9 cellular contexts compared by ENCODE assay signal in the genomic region with DNA sequence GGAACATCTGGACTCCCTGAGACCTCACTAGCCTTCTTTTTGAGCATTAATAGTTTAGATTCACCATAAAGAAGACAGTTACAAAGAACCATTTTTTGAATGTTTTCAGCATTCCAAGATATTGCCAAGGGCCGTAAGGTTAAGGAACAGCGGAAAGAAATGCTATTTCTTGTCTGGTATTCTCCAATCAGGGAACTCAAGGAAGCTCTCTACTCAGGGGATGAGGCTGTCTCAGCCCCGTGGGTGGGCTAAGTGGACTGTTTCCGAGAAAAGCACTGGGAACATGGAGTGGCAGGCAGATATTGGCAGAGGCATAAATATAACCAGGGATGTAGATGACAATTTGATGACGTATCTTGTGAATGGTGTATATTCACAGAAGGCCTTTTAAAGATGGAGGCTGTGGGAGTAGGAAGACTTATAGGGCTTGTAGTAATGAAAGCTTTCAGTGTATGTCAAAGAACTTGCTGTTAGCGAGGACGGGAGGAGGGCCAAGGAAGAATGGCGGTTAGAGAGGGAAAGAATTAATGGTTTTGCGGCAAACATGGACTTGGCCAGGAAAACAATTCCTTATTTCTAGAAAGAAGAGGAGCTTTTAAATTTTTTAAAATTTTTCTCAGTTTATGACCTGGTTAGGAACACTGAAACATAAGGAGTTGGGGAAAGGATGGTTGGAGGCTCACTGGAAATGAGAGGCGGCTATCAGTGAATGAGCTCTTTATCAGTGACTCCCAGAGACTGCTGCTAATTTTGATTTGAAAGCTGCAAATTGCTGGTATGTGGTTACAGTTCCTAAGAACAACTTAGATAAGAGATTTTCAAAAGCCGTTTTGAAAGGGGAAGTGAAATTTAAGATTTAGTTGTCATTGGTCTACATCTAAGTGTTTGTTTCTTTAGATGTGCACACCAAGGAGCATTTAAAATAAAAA.
DNase-seq lines count a peak whose midpoint lies in the region; ATAC-seq and TF ChIP-seq lines count a peak whose summit lies in the region.
"Had no signal": no experiment of that assay in that cellular context is flagged by ENCODE, and none has a peak within 500 bp of the region (broad histone marks: within the 10 kb centered on the region; RNA-seq: fewer than 3 reads in every experiment).

No MANE protein-coding gene starts in this region.

- no peaks in the 10 kb centered on the region for H3K36me3 ChIP-seq in heart left ventricle
- no peaks in the 10 kb centered on the region for H3K36me3 ChIP-seq in brain microvascular endothelial cell (replicated peaks)
- no peaks in the 10 kb centered on the region for H3K36me3 ChIP-seq in breast epithelium

- no peak for ATAC-seq in heart left ventricle
- no peak for ATAC-seq in Right ventricle myocardium superior (ENCODE audit: poor library complexity)
- peak; percentile 82 for ATAC-seq in HG03432 (IDR thresholded peaks at IDR 0.05; ENCODE audit: unreplicated experiment)

- TF ChIP-seq CTCF in heart left ventricle (IDR thresholded peaks at IDR 0.05) (no peak), brain microvascular endothelial cell (IDR thresholded peaks at IDR 0.05; ENCODE audit: low read depth, low read length, missing control alignments) (no peak), breast epithelium (IDR thresholded peaks at IDR 0.05) (no peak)

- DNase-seq in heart left ventricle: no peak
- no peak for DNase-seq in Right ventricle myocardium superior
- DNase-seq in brain microvascular endothelial cell: peak; percentile 57
- peak in 2 of 49 donors; percentile 6 to 11 for DNase-seq in substantia nigra (lab: John Stamatoyannopoulos, UW)
- no peak for DNase-seq in NCI-H1048 (lab: John Stamatoyannopoulos, UW)
- no peak for DNase-seq in activated CD4-positive, CD25-positive, alpha-beta regulatory T cell treated with anti-CD3 and anti-CD28 coated beads, Interleukin-2, amount 50 U/mL, for 72 hours
- no peak for DNase-seq in breast epithelium (ENCODE audit: low spot score in 2 of 2)

- intact Hi-C loops in heart left ventricle (cut with DNase I): loop anchor here in 7 of 10 donors (5.0 to 10.0 kb wide), 4 partner anchors 63 to 108 kb away; a partner anchor contains a TSS
- intact Hi-C loops in Right ventricle myocardium superior (cut with DNase I): loop anchor here (5.0 to 10.0 kb wide), 3 partner anchors 63 to 208 kb away; a partner anchor contains a TSS
- intact Hi-C loops in breast epithelium (cut with DNase I; ENCODE audit: low total_unique reads): no loop called here

- H3K4me3 ChIP-seq in heart left ventricle: no peak overlapping the region
- H3K4me3 ChIP-seq in brain microvascular endothelial cell (ENCODE audit: low read depth, low read length): no peak overlapping the region
- no peak overlapping the region for H3K4me3 ChIP-seq in breast epithelium
- H3K4me3 ChIP-seq: lung had no signal

- in situ Hi-C loops in brain microvascular endothelial cell (cut with HindIII; ENCODE audit: low pct_ligation_motif_present, low sequenced_read_pairs): no loop called here

- H3K27ac ChIP-seq in heart left ventricle: peak overlapping the region in 10 of 12 donors; percentile 11 to 91 (median 58)
- peak overlapping the region; percentile 51 for H3K27ac ChIP-seq in brain microvascular endothelial cell
- H3K27ac ChIP-seq in substantia nigra (ENCODE audit: low read depth, low read length, poor library complexity, severe bottlenecking): peak overlapping the region; percentile 24
- H3K27ac ChIP-seq in breast epithelium: peak overlapping the region in 1 of 2 donors; percentile 30

- H3K9me3 ChIP-seq in heart left ventricle (no peaks in the 10 kb centered on the region), breast epithelium (no peaks in the 10 kb centered on the region)

- 55 to 61% (median 58%) methylated on average over 11 of the region's 11 CpGs for WGBS in heart left ventricle, 4 donors

- H3K27me3 ChIP-seq in heart left ventricle (no peaks in the 10 kb centered on the region), brain microvascular endothelial cell (replicated peaks) (no peaks in the 10 kb centered on the region), breast epithelium (no peaks in the 10 kb centered on the region)

- H3K4me1 ChIP-seq in heart left ventricle: peaks cover 0 to 74% (median 47%) of the 10 kb centered on the region in 12 donors
- H3K4me1 ChIP-seq in breast epithelium: peaks cover 15 to 21% of the 10 kb centered on the region in 2 donors

- no peak for TF ChIP-seq POLR2A in heart left ventricle (IDR thresholded peaks at IDR 0.05)
- no peak for TF ChIP-seq POLR2A in breast epithelium (IDR thresholded peaks at IDR 0.05)
